ENCODE assay signal across 10 cellular contexts in genomic region chr1:114108741-114109255, GRCh38. TPM values are rescaled to one million over a fixed set of nuclear protein-coding genes. Genes with fewer than 3 reads are reported as not detected.
DNase-seq lines count a peak whose midpoint lies in the region; ATAC-seq and TF ChIP-seq lines count a peak whose summit lies in the region.
"Had no signal": no experiment of that assay in that cellular context is flagged by ENCODE, and none has a peak within 500 bp of the region (broad histone marks: within the 10 kb centered on the region; RNA-seq: fewer than 3 reads in every experiment).

No MANE protein-coding gene starts in this region.

- H3K36me3 ChIP-seq in gastroesophageal sphincter, result no peaks in the 10 kb centered on the region
- H3K36me3 ChIP-seq: spleen had no signal

- peak; percentile 4 for DNase-seq in glomerular visceral epithelial cell (ENCODE audit: extremely low spot score)
- no peak for DNase-seq in immature natural killer cell
- DNase-seq in stimulated activated CD8-positive, alpha-beta memory T cell treated with anti-CD3 and anti-CD28 coated beads, Interleukin-4, amount 100 ng/mL, for 48 hours, result no peak
- DNase-seq: spleen had no signal

- no peaks in the 10 kb centered on the region for H3K4me1 ChIP-seq in gastroesophageal sphincter

- TF ChIP-seq POLR2A in gastroesophageal sphincter (IDR thresholded peaks at IDR 0.05), result no peak

- no peak for TF ChIP-seq CTCF in gastroesophageal sphincter (IDR thresholded peaks at IDR 0.05)

- ATAC-seq in GM18498 (IDR thresholded peaks at IDR 0.05; ENCODE audit: unreplicated experiment) (peak; percentile 83), GM21423 (IDR thresholded peaks at IDR 0.05; ENCODE audit: unreplicated experiment) (peak; percentile 74), HG03378 (IDR thresholded peaks at IDR 0.05; ENCODE audit: unreplicated experiment) (peak; percentile 92), HG03439 (IDR thresholded peaks at IDR 0.05; ENCODE audit: unreplicated experiment) (no peak), gastroesophageal sphincter (no peak)

- H3K27ac Mint-ChIP-seq in immature natural killer cell, result no peak overlapping the region

- peaks cover 0 to 7% (median 5%) of the 10 kb centered on the region in 3 donors for H3K27me3 Mint-ChIP-seq in immature natural killer cell (ENCODE audit: low read depth in 3 of 3)

- H3K4me1 Mint-ChIP-seq in immature natural killer cell, result peaks cover 28% of the 10 kb centered on the region in 2 donors

- H3K36me3 Mint-ChIP-seq in immature natural killer cell, result no peaks in the 10 kb centered on the region

- H3K9me3 ChIP-seq in gastroesophageal sphincter, result no peaks in the 10 kb centered on the region
- H3K9me3 ChIP-seq: spleen had no signal

- H3K4me3 Mint-ChIP-seq in immature natural killer cell, result no peak overlapping the region

- WGBS in gastroesophageal sphincter (ENCODE audit: low coverage in 1 of 2), 2 donors, result 83 to 88% methylated on average over 2 to 4 of the region's 4 CpGs

- no peak for TF ChIP-seq EP300 in gastroesophageal sphincter (IDR thresholded peaks at IDR 0.05)

- no peak overlapping the region for H3K27ac ChIP-seq in gastroesophageal sphincter

- no peak overlapping the region for H3K4me3 ChIP-seq in gastroesophageal sphincter
- H3K4me3 ChIP-seq: spleen had no signal

- no peaks in the 10 kb centered on the region for H3K27me3 ChIP-seq in gastroesophageal sphincter
- H3K27me3 ChIP-seq: spleen had no signal

- H3K9me3 Mint-ChIP-seq in immature natural killer cell, result no peaks in the 10 kb centered on the region

RNA-seq across cellular contexts. Expression of gene SYT6, which starts 44.9 kb away (rescaled TPM):
- polyA plus RNA-seq in immature natural killer cell, result not detected
- 1 to 10 TPM in 1 of 4 donors, not detected in 3; 2.0 TPM for total RNA-seq in gastroesophageal sphincter
- total RNA-seq: bronchial epithelial cell had no signal
- polyA plus RNA-seq: spleen had no signal

Comparison
In these comparisons a context has a peak if more than half of its experiments do, and no peak if none do; other contexts are left out.
1. ATAC-seq: peak in GM18498 (single experiment), GM21423 (single experiment) and HG03378 (single experiment); none in HG03439 (single experiment) and gastroesophageal sphincter (single experiment).